Comparison of ENCODE assay signal across 9 cellular contexts in genomic region chr1:36109041-36109679, GRCh38. TPM values are rescaled to one million over a fixed set of nuclear protein-coding genes. Genes with fewer than 3 reads are reported as not detected.
DNase-seq lines count a peak whose midpoint lies in the region; ATAC-seq and TF ChIP-seq lines count a peak whose summit lies in the region.
"Had no signal": no experiment of that assay in that cellular context is flagged by ENCODE, and none has a peak within 500 bp of the region (broad histone marks: within the 10 kb centered on the region; RNA-seq: fewer than 3 reads in every experiment).

No MANE protein-coding gene starts in this region.

- 91 to 94% methylated on average over 7 to 11 of the region's 11 CpGs for WGBS in endodermal cell (ENCODE audit: insufficient coverage in 1 of 2, insufficient read length in 1 of 2), 2 experiments

- no peaks in the 10 kb centered on the region for H3K27me3 ChIP-seq in endodermal cell (ENCODE audit: control insufficient read depth, insufficient read depth, low read length, poor library complexity, severe bottlenecking)

- H3K4me3 Mint-ChIP-seq in endothelial cell (ENCODE audit: unreplicated experiment): no peak overlapping the region
- no peak overlapping the region for H3K4me3 Mint-ChIP-seq in endodermal cell

- no peak overlapping the region for H3K4me3 ChIP-seq in endodermal cell (ENCODE audit: low read length)

- DNase-seq in HPDE6-E6E7 (ENCODE audit: extremely low spot score) (peak; percentile 75), UCSD-AML1 (lab: John Stamatoyannopoulos, UW; ENCODE audit: unreplicated experiment) (peak; percentile 22), endothelial cell (ENCODE audit: low spot score) (no peak), endodermal cell (no peak), OCI-M1 (lab: John Stamatoyannopoulos, UW) (no peak), retina (no peak)
- peak; percentile 38 for DNase-seq in stimulated activated CD8-positive, alpha-beta memory T cell treated with anti-CD3 and anti-CD28 coated beads, Interleukin-12 subunit alpha, Interleukin-12 subunit beta, amount 100 ng/mL, for 1 hour (ENCODE audit: low read depth)
- DNase-seq: NK-92 treated with Interleukin-12 subunit alpha and Interleukin-12 subunit beta, amount 100 ng/mL, for 24 hours had no signal

- H3K36me3 Mint-ChIP-seq in endothelial cell (ENCODE audit: low read depth, unreplicated experiment) (peaks cover 3% of the 10 kb centered on the region), endodermal cell (ENCODE audit: low read depth) (no peaks in the 10 kb centered on the region)

- H3K36me3 ChIP-seq in endodermal cell (ENCODE audit: control insufficient read depth, insufficient read depth, low read length): no peaks in the 10 kb centered on the region

- H3K4me1 ChIP-seq in endodermal cell (ENCODE audit: control insufficient read depth, insufficient read depth, low read length): no peaks in the 10 kb centered on the region

- H3K9me3 Mint-ChIP-seq in endothelial cell (ENCODE audit: unreplicated experiment) (no peaks in the 10 kb centered on the region), endodermal cell (no peaks in the 10 kb centered on the region)

- H3K27ac Mint-ChIP-seq in endothelial cell (ENCODE audit: unreplicated experiment) (peak overlapping the region; percentile 72), endodermal cell (no peak overlapping the region)

- H3K27me3 Mint-ChIP-seq in endothelial cell (ENCODE audit: unreplicated experiment) (peaks cover 9% of the 10 kb centered on the region), endodermal cell (ENCODE audit: insufficient read depth) (no peaks in the 10 kb centered on the region)

- H3K4me1 Mint-ChIP-seq in endothelial cell (ENCODE audit: unreplicated experiment) (no peaks in the 10 kb centered on the region), endodermal cell (no peaks in the 10 kb centered on the region)

- no peaks in the 10 kb centered on the region for H3K9me3 ChIP-seq in endodermal cell (ENCODE audit: control insufficient read depth, low read length)

- H3K9ac ChIP-seq in endodermal cell (ENCODE audit: extremely low read depth, low read length, poor library complexity, severe bottlenecking): no peak overlapping the region

- TF ChIP-seq CTCF in endothelial cell (IDR thresholded peaks at IDR 0.05; ENCODE audit: unreplicated experiment): no peak
- no peak for TF ChIP-seq CTCF in endodermal cell (conservative IDR thresholded peaks at IDR 0.05)

- no peak overlapping the region for H3K27ac ChIP-seq in endodermal cell (ENCODE audit: low read depth, low read length)

- no peak for ATAC-seq in HG03460 (IDR thresholded peaks at IDR 0.05; ENCODE audit: unreplicated experiment)

RNA-seq across cellular contexts. Expression of gene COL8A2, which starts 15.9 kb away (rescaled TPM):
- 0.13 TPM for total RNA-seq in endothelial cell (ENCODE audit: unreplicated experiment)
- total RNA-seq in endodermal cell: under 1 TPM; 0.18 to 0.40 TPM
- polyA plus RNA-seq in endodermal cell (2013, experiment 1 of 2): 1.7 TPM
- 1.7 TPM for polyA plus RNA-seq in endodermal cell (2013, experiment 2 of 2)

RNA-seq across cellular contexts. Expression of gene ADPRS, which starts 20.5 kb away (rescaled TPM):
- total RNA-seq in endothelial cell (ENCODE audit: unreplicated experiment): 24.2 TPM
- 10 to 100 TPM; 22.1 to 25.3 TPM for total RNA-seq in endodermal cell
- 25.0 TPM for polyA plus RNA-seq in endodermal cell (2013, experiment 1 of 2)
- 24.8 TPM for polyA plus RNA-seq in endodermal cell (2013, experiment 2 of 2)

RNA-seq across cellular contexts. Expression of gene TEKT2, which starts 25.3 kb away (rescaled TPM):
- total RNA-seq in endothelial cell (ENCODE audit: unreplicated experiment) (0.80 TPM), endodermal cell (1 to 10 TPM; 5.6 to 9.5 TPM)
- 12.0 TPM for polyA plus RNA-seq in endodermal cell (2013, experiment 1 of 2)
- polyA plus RNA-seq in endodermal cell (2013, experiment 2 of 2): 11.0 TPM

RNA-seq across cellular contexts. Expression of gene TRAPPC3, which starts 40.1 kb away (rescaled TPM):
- total RNA-seq in endothelial cell (ENCODE audit: unreplicated experiment) (50.7 TPM), endodermal cell (10 to 100 TPM; 61.5 to 79.9 TPM)
- 69.1 TPM for polyA plus RNA-seq in endodermal cell (2013, experiment 1 of 2)
- polyA plus RNA-seq in endodermal cell (2013, experiment 2 of 2): 71.4 TPM

RNA-seq across cellular contexts. Expression of gene MAP7D1, which starts 46.8 kb away (rescaled TPM):
- total RNA-seq in endothelial cell (ENCODE audit: unreplicated experiment): 189 TPM
- 100 to 1,000 TPM; 119 to 120 TPM for total RNA-seq in endodermal cell
- polyA plus RNA-seq in endodermal cell (2013, experiment 1 of 2): 121 TPM
- polyA plus RNA-seq in endodermal cell (2013, experiment 2 of 2): 114 TPM

Comparison
In these comparisons a context has a peak if more than half of its experiments do, and no peak if none do; other contexts are left out.
1. DNase-seq: peak in HPDE6-E6E7 (single experiment), UCSD-AML1 (single experiment) and stimulated activated CD8-positive, alpha-beta memory T cell treated with anti-CD3 and anti-CD28 coated beads, Interleukin-12 subunit alpha, Interleukin-12 subunit beta, amount 100 ng/mL, for 1 hour (single experiment); none in endothelial cell (single experiment), endodermal cell (single experiment), OCI-M1 (single experiment) and retina (single experiment).